ENCODE assay signal across 16 cellular contexts in genomic region chr17:8494506-8495111, GRCh38. TPM values are rescaled to one million over a fixed set of nuclear protein-coding genes. Genes with fewer than 3 reads are reported as not detected.
A peak's percentile ranks its signal among the peaks of the same experiment; 100 is the strongest.
DNase-seq lines count a peak whose midpoint lies in the region; ATAC-seq, FAIRE-seq and TF ChIP-seq lines count a peak whose summit lies in the region.
"Had no signal": no experiment of that assay in that cellular context is flagged by ENCODE, and none has a peak within 500 bp of the region (broad histone marks: within the 10 kb centered on the region; RNA-seq: fewer than 3 reads in every experiment).

No MANE protein-coding gene starts in this region.

- H3K27ac Mint-ChIP-seq in stimulated activated effector memory CD8-positive, alpha-beta T cell treated with anti-CD3 and anti-CD28 coated beads, Interleukin-12 subunit alpha, Interleukin-12 subunit beta, amount 100 ng/mL, for 72 hours: peak overlapping the region; percentile 12
- H3K27ac Mint-ChIP-seq in activated CD4-positive, alpha-beta T cell treated with anti-CD3 and anti-CD28 coated beads for 36 hours: no peak overlapping the region

- H3K79me2 ChIP-seq in HepG2 (ENCODE audit: insufficient read depth, low read length): no peaks in the 10 kb centered on the region

- no peaks in the 10 kb centered on the region for H3K36me3 Mint-ChIP-seq in stimulated activated effector memory CD8-positive, alpha-beta T cell treated with anti-CD3 and anti-CD28 coated beads, Interleukin-12 subunit alpha, Interleukin-12 subunit beta, amount 100 ng/mL, for 72 hours
- peaks cover 12% of the 10 kb centered on the region for H3K36me3 Mint-ChIP-seq in activated CD4-positive, alpha-beta T cell treated with anti-CD3 and anti-CD28 coated beads for 36 hours (ENCODE audit: low read depth)

- no peaks in the 10 kb centered on the region for H3K27me3 ChIP-seq in HUES6 (ENCODE audit: control insufficient read depth, insufficient read depth, low read length)
- no peaks in the 10 kb centered on the region for H3K27me3 ChIP-seq in ascending aorta
- H3K27me3 ChIP-seq in HepG2 (ENCODE audit: control insufficient read depth in 1 of 2, insufficient read depth in 2 of 2, low read length in 2 of 2): no peaks in the 10 kb centered on the region

- no peaks in the 10 kb centered on the region for H3K4me1 ChIP-seq in HUES6 (ENCODE audit: control insufficient read depth, insufficient read depth, low read length)
- H3K4me1 ChIP-seq in ascending aorta: no peaks in the 10 kb centered on the region
- peaks cover 9% of the 10 kb centered on the region; the same call in 1 of the 2 replicates for H3K4me1 ChIP-seq in HepG2 (ENCODE audit: insufficient read depth, low read length)

- WGBS in HepG2 (ENCODE audit: low lambda C conversion rate): 90% methylated on average over 6 of the region's 8 CpGs

- H3K36me3 ChIP-seq in HUES6 (ENCODE audit: control insufficient read depth, insufficient read depth, low read length): peaks cover 97% of the 10 kb centered on the region
- H3K36me3 ChIP-seq in ascending aorta: peaks cover 95 to 100% of the 10 kb centered on the region in 2 donors
- H3K36me3 ChIP-seq in HepG2 (replicated peaks in 1 of 2; ENCODE audit: control insufficient read depth in 1 of 2, insufficient read depth in 2 of 2, low read length in 2 of 2): peaks cover 39 to 88% of the 10 kb centered on the region in 2 experiments

- TF ChIP-seq RAD21 in HepG2 (CRISPR knock-in tag; IDR thresholded peaks at IDR 0.05): no peak

- H3K9me3 Mint-ChIP-seq in stimulated activated effector memory CD8-positive, alpha-beta T cell treated with anti-CD3 and anti-CD28 coated beads, Interleukin-12 subunit alpha, Interleukin-12 subunit beta, amount 100 ng/mL, for 72 hours: peaks cover 3% of the 10 kb centered on the region
- peaks cover 2% of the 10 kb centered on the region for H3K9me3 Mint-ChIP-seq in activated CD4-positive, alpha-beta T cell treated with anti-CD3 and anti-CD28 coated beads for 36 hours (ENCODE audit: low read depth)

- no peaks in the 10 kb centered on the region for H3K9me3 ChIP-seq in HUES6 (ENCODE audit: control insufficient read depth, insufficient read depth, low read depth, low read length)
- no peaks in the 10 kb centered on the region for H3K9me3 ChIP-seq in ascending aorta
- H3K9me3 ChIP-seq in HepG2 (ENCODE audit: low read length): no peaks in the 10 kb centered on the region

- TF ChIP-seq EP300 in HepG2 (IDR thresholded peaks at IDR 0.05; ENCODE audit: low read depth in 2 of 2, low read length in 2 of 2) (no peak), HepG2 (CRISPR knock-in tag; IDR thresholded peaks at IDR 0.05; ENCODE audit: borderline replicate concordance) (no peak)

- H3K4me3 Mint-ChIP-seq in stimulated activated effector memory CD8-positive, alpha-beta T cell treated with anti-CD3 and anti-CD28 coated beads, Interleukin-12 subunit alpha, Interleukin-12 subunit beta, amount 100 ng/mL, for 72 hours: no peak overlapping the region
- H3K4me3 Mint-ChIP-seq in activated CD4-positive, alpha-beta T cell treated with anti-CD3 and anti-CD28 coated beads for 36 hours: no peak overlapping the region
- H3K4me3 Mint-ChIP-seq: IgD-negative memory B cell had no signal

- CTCF ChIA-PET in HepG2 (lab: Yijun Ruan, JAX; ENCODE audit: low intra/inter-chr PET ratio, low total read pairs): no interaction called here
- CTCF ChIA-PET in activated CD4-positive, alpha-beta T cell treated with anti-CD3 and anti-CD28 coated beads for 36 hours (lab: Charles Lee): interaction anchor here (0.7 to 1.0 kb wide), 4 partner anchors 12 to 390 kb away, joined by 3 to 4 read pairs (median 3); no protein-coding TSS in a partner anchor

- no peaks in the 10 kb centered on the region for H4K20me1 ChIP-seq in HepG2 (ENCODE audit: insufficient read depth, low read length)

- no peak for FAIRE-seq in HepG2 (lab: Jason Lieb, UNC)
- FAIRE-seq: GM12891, H54 had no signal

- TF ChIP-seq POLR2A in HepG2 (IDR thresholded peaks at IDR 0.05; ENCODE audit: insufficient read depth in 1 of 2, low read depth in 2 of 2, low read length in 2 of 2): no peak

- no peak for ATAC-seq in HepG2
- no peak for ATAC-seq in stimulated activated effector memory CD8-positive, alpha-beta T cell treated with anti-CD3 and anti-CD28 coated beads, Interleukin-12 subunit alpha, Interleukin-12 subunit beta, amount 100 ng/mL, for 72 hours
- no peak for ATAC-seq in activated CD4-positive, alpha-beta T cell treated with anti-CD3 and anti-CD28 coated beads for 36 hours
- no peak for ATAC-seq in GM21825 (IDR thresholded peaks at IDR 0.05; ENCODE audit: unreplicated experiment)

- no peak overlapping the region for H3K4me2 ChIP-seq in HepG2 (ENCODE audit: low read depth, low read length)

- H3K9ac ChIP-seq in HUES6 (ENCODE audit: low read length) (no peak overlapping the region), HepG2 (ENCODE audit: insufficient read depth, low read depth, low read length) (no peak overlapping the region)

- DNase-seq in ascending aorta (ENCODE audit: low spot score in 2 of 2) (peak in 1 of 2 donors; percentile 54), HepG2 (ENCODE audit: low spot score) (no peak), NCI-H1105 treated with DMSO at 0.1 percent for 48 hours (lab: John Stamatoyannopoulos, UW) (no peak)
- no peak for DNase-seq in stimulated activated effector memory CD8-positive, alpha-beta T cell treated with anti-CD3 and anti-CD28 coated beads, Interleukin-12 subunit alpha, Interleukin-12 subunit beta, amount 100 ng/mL, for 72 hours (ENCODE audit: low spot score in 2 of 2)
- no peak for DNase-seq in activated CD4-positive, alpha-beta T cell treated with anti-CD3 and anti-CD28 coated beads for 36 hours
- DNase-seq in activated T-cell treated with anti-CD3 and anti-CD28 coated beads, Interleukin-2, amount 50 U/mL, for 48 hours: no peak
- DNase-seq: C1 segment of cervical spinal cord, GF-D8, NCI-H1436 treated with DMSO at 0.1 percent for 48 hours, NCI-H2029 treated with DMSO at 0.1 percent for 48 hours, NCI-H774 had no signal

- H3K27ac ChIP-seq in HUES6 (ENCODE audit: low read depth, low read length) (peak overlapping the region; percentile 46; the same call in 1 of the 2 replicates), ascending aorta (peak overlapping the region; percentile 29 to 41), HepG2 (ENCODE audit: extremely low read length, insufficient read depth, low read length) (no peak overlapping the region)

- intact Hi-C loops in ascending aorta (cut with DNase I) (no loop called here), HepG2 (cut with micrococcal nuclease; ENCODE audit: unreplicated experiment) (no loop called here)
- intact Hi-C loops in activated CD4-positive, alpha-beta T cell treated with anti-CD3 and anti-CD28 coated beads for 36 hours (cut with DNase I, micrococcal nuclease): no loop called here

- POLR2A ChIA-PET in HepG2 (lab: Yijun Ruan, JAX): no interaction called here
- POLR2A ChIA-PET in activated CD4-positive, alpha-beta T cell treated with anti-CD3 and anti-CD28 coated beads for 36 hours (lab: Charles Lee): interaction anchor here (0.5 to 0.7 kb wide), 3 partner anchors 33 to 443 kb away, joined by 3 to 4 read pairs (median 3); no protein-coding TSS in a partner anchor

- in situ Hi-C loops in HepG2 (cut with HindIII; ENCODE audit: extremely low pct_ligation_motif_present, low pct_unique_long_range_greater_than_20kb): no loop called here

- no peak overlapping the region for H2AFZ ChIP-seq in HepG2 (ENCODE audit: low read length)

- no TSS peak for BruUV-seq in HepG2 (replicated peaks; lab: Mats Ljungman, UMichigan)

- no peaks in the 10 kb centered on the region for H3K27me3 Mint-ChIP-seq in activated CD4-positive, alpha-beta T cell treated with anti-CD3 and anti-CD28 coated beads for 36 hours
- H3K27me3 Mint-ChIP-seq: IgD-negative memory B cell had no signal

- TF ChIP-seq CTCF in ascending aorta (IDR thresholded peaks at IDR 0.05): no peak
- TF ChIP-seq CTCF in HepG2 (CRISPR knock-in tag; IDR thresholded peaks at IDR 0.05): no peak

- no peaks in the 10 kb centered on the region for H3K4me1 Mint-ChIP-seq in stimulated activated effector memory CD8-positive, alpha-beta T cell treated with anti-CD3 and anti-CD28 coated beads, Interleukin-12 subunit alpha, Interleukin-12 subunit beta, amount 100 ng/mL, for 72 hours
- no peaks in the 10 kb centered on the region for H3K4me1 Mint-ChIP-seq in activated CD4-positive, alpha-beta T cell treated with anti-CD3 and anti-CD28 coated beads for 36 hours
- H3K4me1 Mint-ChIP-seq: IgD-negative memory B cell had no signal

- H3K4me3 ChIP-seq in HUES6 (ENCODE audit: low read depth, low read length) (no peak overlapping the region), ascending aorta (no peak overlapping the region), HepG2 (replicated peaks in 1 of 3; ENCODE audit: insufficient read depth in 1 of 3, low read depth in 2 of 3, low read length in 3 of 3) (no peak overlapping the region)

TF ChIP-seq in HepG2, 621 proteins besides CTCF, POLR2A, EP300 and RAD21 (continues in another document):
- TF ChIP-seq ZNF501 (CRISPR knock-in tag; IDR thresholded peaks at IDR 0.05): no peak

RNA-seq across cellular contexts. Expression of gene NDEL1, which starts 58.9 kb away (rescaled TPM):
- total RNA-seq in ascending aorta: 103 TPM
- total RNA-seq in HepG2 (2016; rRNA removed; fragmentation: Illumina TruSeq; extraction: Trizol): 47.8 and 59.8 TPM in 2 replicates
- 23.8 and 26.3 TPM in 2 replicates for total RNA-seq in HepG2 (2016; cell fraction: cytosol; rRNA removed; fragmentation: Illumina TruSeq; extraction: Trizol; ENCODE audit: low read depth)
- 40.4 and 58.0 TPM in 2 replicates for total RNA-seq in HepG2 (2016; cell fraction: insoluble cytoplasmic fraction; rRNA removed; fragmentation: Illumina TruSeq; extraction: Trizol)
- 38.8 and 39.0 TPM in 2 replicates for total RNA-seq in HepG2 (2016; cell fraction: membrane; rRNA removed; fragmentation: Illumina TruSeq; extraction: Trizol)
- 76.2 and 88.4 TPM in 2 replicates for total RNA-seq in HepG2 (2016; cell fraction: nucleus; rRNA removed; fragmentation: Illumina TruSeq; extraction: Trizol)
- 119 and 153 TPM in 2 replicates for polyA plus RNA-seq in HepG2 (2011; rRNA removed)
- 90.0 and 106 TPM in 2 replicates for polyA plus RNA-seq in HepG2 (2011; cell fraction: cytosol; rRNA removed)
- 348 and 472 TPM in 2 replicates for polyA plus RNA-seq in HepG2 (2011; cell fraction: nucleus; rRNA removed)
- polyA plus RNA-seq in HepG2 (2012): 71.7 and 87.0 TPM in 2 replicates
- 9.5 and 11.4 TPM in 2 replicates for polyA plus RNA-seq in HepG2 (2016; cell fraction: cytosol; fragmentation: Illumina TruSeq; extraction: Trizol; ENCODE audit: low read depth)
- 50.5 and 54.1 TPM in 2 replicates for polyA plus RNA-seq in HepG2 (2016; cell fraction: insoluble cytoplasmic fraction; fragmentation: Illumina TruSeq; extraction: Trizol; ENCODE audit: low read depth)
- 25.5 and 26.4 TPM in 2 replicates for polyA plus RNA-seq in HepG2 (2016; cell fraction: membrane; fragmentation: Illumina TruSeq; extraction: Trizol; ENCODE audit: low read depth)
- 93.0 and 99.2 TPM in 2 replicates for polyA plus RNA-seq in HepG2 (2016; cell fraction: nucleus; fragmentation: Illumina TruSeq; extraction: Trizol; ENCODE audit: insufficient read depth, low read depth)
- 50.7 and 124 TPM in 2 replicates for polyA minus RNA-seq in HepG2 (2011; rRNA and poly(A)+ RNA removed; ENCODE audit: low replicate concordance)
- polyA minus RNA-seq in HepG2 (2011; cell fraction: cytosol; rRNA and poly(A)+ RNA removed): 38.6 and 48.1 TPM in 2 replicates
- polyA minus RNA-seq in HepG2 (2011; cell fraction: nucleus; rRNA and poly(A)+ RNA removed): 217 and 240 TPM in 2 replicates
- total RNA-seq in activated CD4-positive, alpha-beta T cell treated with anti-CD3 and anti-CD28 coated beads for 36 hours: 10 to 100 TPM; 51.9 to 58.6 TPM
